In the genomic region with DNA sequence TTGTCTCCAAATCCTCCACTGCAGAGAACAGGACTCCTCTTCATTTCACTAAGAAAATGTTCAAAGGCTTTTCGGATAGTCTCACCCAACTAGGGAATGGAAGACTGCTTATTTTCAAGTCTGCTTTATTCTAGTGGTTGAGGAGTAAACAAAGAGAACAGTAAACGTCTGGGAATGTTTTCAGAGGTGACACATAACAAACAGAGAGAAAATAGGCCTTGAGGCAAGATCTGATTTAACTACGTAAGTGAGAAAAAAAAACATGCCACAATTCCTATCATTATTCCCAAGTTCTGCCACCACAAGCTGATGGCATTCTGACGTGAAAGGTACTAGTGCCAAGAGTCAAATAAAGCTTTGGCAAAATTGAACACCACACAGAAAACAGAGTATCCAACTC, we compare ENCODE assay signal across 12 cellular contexts. TPM values are rescaled to one million over a fixed set of nuclear protein-coding genes. Genes with fewer than 3 reads are reported as not detected.
DNase-seq lines count a peak whose midpoint lies in the region; ATAC-seq and TF ChIP-seq lines count a peak whose summit lies in the region.
"Had no signal": no experiment of that assay in that cellular context is flagged by ENCODE, and none has a peak within 500 bp of the region (broad histone marks: within the 10 kb centered on the region; RNA-seq: fewer than 3 reads in every experiment).

No MANE protein-coding gene starts in this region.

- H3K27ac ChIP-seq in HUES6 (ENCODE audit: low read depth, low read length): peak overlapping the region; percentile 40; the same call in 1 of the 2 replicates
- no peak overlapping the region for H3K27ac ChIP-seq in body of pancreas
- H3K27ac ChIP-seq in mesendoderm (ENCODE audit: low read depth, low read length): no peak overlapping the region
- H3K27ac ChIP-seq: parathyroid adenoma had no signal

- DNase-seq in BJ (ENCODE audit: low read depth) (peak; percentile 89), body of pancreas (no peak), mesendoderm (peak; percentile 79), NCI-H2196 treated with DMSO at 0.1 percent for 48 hours (lab: John Stamatoyannopoulos, UW; ENCODE audit: unreplicated experiment) (no peak)
- DNase-seq: DND-41, NCI-H2081, SK-N-SH had no signal

- no peak overlapping the region for H2BK15ac ChIP-seq in mesendoderm (replicated peaks; ENCODE audit: low read depth)

- no peak overlapping the region for H4K8ac ChIP-seq in mesendoderm (ENCODE audit: low read depth, low read length)

- no peak overlapping the region for H3K4me3 ChIP-seq in BJ (ENCODE audit: low read depth, low read length)
- no peak overlapping the region for H3K4me3 ChIP-seq in HUES6 (ENCODE audit: low read depth, low read length)
- no peak overlapping the region for H3K4me3 ChIP-seq in body of pancreas
- no peak overlapping the region for H3K4me3 ChIP-seq in mesendoderm (ENCODE audit: low read length)

- peak; percentile 75 for ATAC-seq in body of pancreas
- ATAC-seq in GM18520 (IDR thresholded peaks at IDR 0.05; ENCODE audit: unreplicated experiment): no peak
- ATAC-seq in GM21526 (IDR thresholded peaks at IDR 0.05; ENCODE audit: low FRiP score, unreplicated experiment): no peak
- no peak for ATAC-seq in GM18517 (IDR thresholded peaks at IDR 0.05; ENCODE audit: unreplicated experiment)

- H3K9me3 ChIP-seq in HUES6 (ENCODE audit: control insufficient read depth, insufficient read depth, low read depth, low read length) (no peaks in the 10 kb centered on the region), body of pancreas (no peaks in the 10 kb centered on the region)
- H3K9me3 ChIP-seq: SK-N-SH had no signal

- 42 to 44% methylated on average over 4 of the region's 4 CpGs for WGBS in body of pancreas, 2 donors
- no CpG with 5 or more reads among the region's 4 CpGs for WGBS in mesendoderm (ENCODE audit: extremely low coverage, insufficient coverage, low lambda C conversion rate)

- no peak overlapping the region for H4K5ac ChIP-seq in mesendoderm (ENCODE audit: low read length)

- no peak overlapping the region for H3K4ac ChIP-seq in mesendoderm (ENCODE audit: low read depth, low read length)

- no peak overlapping the region for H2BK120ac ChIP-seq in mesendoderm (ENCODE audit: low read depth, low read length)

- intact Hi-C loops in body of pancreas (cut with DNase I): no loop called here

- CTCF ChIA-PET in BJ (lab: Yijun Ruan, JAX): interaction anchor here (0.6 to 2.5 kb wide), 4 partner anchors 10 to 69 kb away, joined by 3 to 8 read pairs (median 4); no protein-coding TSS in a partner anchor

- H3K79me2 ChIP-seq in mesendoderm (ENCODE audit: control insufficient read depth, insufficient read depth, low read length): no peaks in the 10 kb centered on the region

- TF ChIP-seq POLR2A in body of pancreas (IDR thresholded peaks at IDR 0.05): no peak

- H3K27me3 ChIP-seq in BJ (ENCODE audit: control insufficient read depth, insufficient read depth, low read length) (no peaks in the 10 kb centered on the region), HUES6 (ENCODE audit: control insufficient read depth, insufficient read depth, low read length) (no peaks in the 10 kb centered on the region), body of pancreas (no peaks in the 10 kb centered on the region), mesendoderm (ENCODE audit: insufficient read depth, low read length, poor library complexity) (no peaks in the 10 kb centered on the region)

- no peak overlapping the region for H2AK5ac ChIP-seq in mesendoderm (ENCODE audit: low read length)

- POLR2A ChIA-PET in BJ (lab: Charles Lee): no interaction called here

- H3K56ac ChIP-seq in mesendoderm (ENCODE audit: low read length): no peak overlapping the region

- no peak overlapping the region for H3K9ac ChIP-seq in HUES6 (ENCODE audit: low read length)
- H3K9ac ChIP-seq in mesendoderm (ENCODE audit: low read length): no peak overlapping the region
- H3K9ac ChIP-seq: parathyroid adenoma, SK-N-SH had no signal

- H3K18ac ChIP-seq in mesendoderm (ENCODE audit: low read length): no peak overlapping the region

- H2BK5ac ChIP-seq in mesendoderm (ENCODE audit: low read length): no peak overlapping the region

- H3K79me1 ChIP-seq in mesendoderm (ENCODE audit: low read length): no peaks in the 10 kb centered on the region

- H3K23ac ChIP-seq in mesendoderm (ENCODE audit: low read length): no peak overlapping the region

- no peak for TF ChIP-seq CTCF in BJ (IDR thresholded peaks at IDR 0.05; ENCODE audit: insufficient read depth, low read depth, low read length)
- no peak for TF ChIP-seq CTCF in body of pancreas (IDR thresholded peaks at IDR 0.05)

- H3K36me3 ChIP-seq in BJ (ENCODE audit: control insufficient read depth, insufficient read depth, low read length): no peaks in the 10 kb centered on the region
- H3K36me3 ChIP-seq in HUES6 (ENCODE audit: control insufficient read depth, insufficient read depth, low read length): no peaks in the 10 kb centered on the region
- no peaks in the 10 kb centered on the region for H3K36me3 ChIP-seq in body of pancreas (replicated peaks in 1 of 2; ENCODE audit: insufficient read depth in 1 of 2, low read depth in 2 of 2)
- H3K36me3 ChIP-seq in mesendoderm (ENCODE audit: control insufficient read depth, insufficient read depth, low read length): no peaks in the 10 kb centered on the region

- H3K4me1 ChIP-seq in HUES6 (ENCODE audit: control insufficient read depth, insufficient read depth, low read length): peaks cover 12% of the 10 kb centered on the region; the same call in 1 of the 2 replicates
- peaks cover 26% of the 10 kb centered on the region for H3K4me1 ChIP-seq in body of pancreas
- no peaks in the 10 kb centered on the region for H3K4me1 ChIP-seq in mesendoderm (ENCODE audit: control insufficient read depth, low read depth, low read length)

- H3K4me2 ChIP-seq in mesendoderm (ENCODE audit: low read length): no peak overlapping the region
- H3K4me2 ChIP-seq: SK-N-SH had no signal

RNA-seq across cellular contexts. Expression of a gene that starts 16.7 kb away (rescaled TPM):
- polyA plus RNA-seq in BJ (2011; rRNA removed): 27.1 and 34.9 TPM in 2 replicates
- 19.5 TPM in 2 replicates for polyA minus RNA-seq in BJ (2011; rRNA and poly(A)+ RNA removed)
- total RNA-seq in body of pancreas: 10 to 100 TPM in 1 of 2 donors, 1 to 10 TPM in 1; 8.0 to 15.5 TPM
- 11.6 TPM for polyA plus RNA-seq in mesendoderm (2013, experiment 1 of 2)
- polyA plus RNA-seq in mesendoderm (2013, experiment 2 of 2): 12.1 TPM

Comparison
In these comparisons a context has a peak if more than half of its experiments do, and no peak if none do; other contexts are left out.
1. DNase-seq: peak in BJ (single experiment) and mesendoderm (single experiment); none in body of pancreas (0 of 4) and NCI-H2196 treated with DMSO at 0.1 percent for 48 hours (single experiment).